In genomic region chr22:39319284-39320170, GRCh38 we compare ENCODE assay signal across 8 cellular contexts. TPM values are rescaled to one million over a fixed set of nuclear protein-coding genes. Genes with fewer than 3 reads are reported as not detected.
DNase-seq lines count a peak whose midpoint lies in the region; ATAC-seq and TF ChIP-seq lines count a peak whose summit lies in the region.

TSS of gene RPL3 (minus strand) at chr22:39319623. CDS start at chr22:39319597, 26 bp downstream.

- peak within 1 kb of the TSS; percentile 90 for H3K27ac ChIP-seq in CD8-positive, alpha-beta T cell (ENCODE audit: low read depth, low read length)
- peak within 1 kb of the TSS; percentile 91 for H3K27ac ChIP-seq in effector memory CD4-positive, alpha-beta T cell (ENCODE audit: insufficient read depth, low read length, poor library complexity, severe bottlenecking)

- peaks cover 46% of the 10 kb centered on the region for H3K4me1 Mint-ChIP-seq in CD8-positive, alpha-beta T cell (ENCODE audit: low read depth)

- H3K4me3 ChIP-seq in CD8-positive, alpha-beta T cell (ENCODE audit: low read depth, low read length) = peak within 1 kb of the TSS; percentile 99
- peak within 1 kb of the TSS; percentile 85 for H3K4me3 ChIP-seq in effector memory CD4-positive, alpha-beta T cell (ENCODE audit: insufficient read depth, low read depth, low read length, poor library complexity, severe bottlenecking)

- POLR2A ChIA-PET in CD8-positive, alpha-beta T cell (lab: Charles Lee) = interaction anchor here (0.6 to 7.0 kb wide), 50 partner anchors 9 to 896 kb away, joined by 3 to 160 read pairs (median 4); partner anchors contain the start of genes APOBEC3C, ATF4, CBX7 and GTPBP1
- POLR2A ChIA-PET in activated CD8-positive, alpha-beta memory T cell treated with anti-CD3 and anti-CD28 coated beads for 36 hours (lab: Charles Lee) = interaction anchor here (0.5 to 3.2 kb wide), 22 partner anchors 9 to 1961 kb away, joined by 3 to 17 read pairs (median 4); partner anchors contain the start of genes ATF4, CBX7, MIEF1 and SYNGR1

- no peaks in the 10 kb centered on the region for H3K9me3 ChIP-seq in CD8-positive, alpha-beta T cell (ENCODE audit: low read length)
- no peaks in the 10 kb centered on the region for H3K9me3 ChIP-seq in effector memory CD4-positive, alpha-beta T cell (ENCODE audit: control insufficient read depth, low read length)

- ATAC-seq in CD8-positive, alpha-beta T cell = peak; percentile 85
- ATAC-seq in GM19467 (IDR thresholded peaks at IDR 0.05; ENCODE audit: unreplicated experiment) = peak; percentile 78

- intact Hi-C loops in CD8-positive, alpha-beta T cell (cut with DNase I, micrococcal nuclease) = loop anchor here (1.0 to 10.0 kb wide), 15 partner anchors 31 to 925 kb away; partner anchors contain the start of genes ATF4 (in 2 of the 2), CBX7 (in 2 of the 2), TAB1 (in 2 of the 2) and APOBEC3C (in 1 of the 2)

- H3K27me3 ChIP-seq in CD8-positive, alpha-beta T cell (ENCODE audit: insufficient read depth, low read length) = no peaks in the 10 kb centered on the region
- H3K27me3 ChIP-seq in effector memory CD4-positive, alpha-beta T cell (replicated peaks; ENCODE audit: control insufficient read depth, insufficient read depth, low read length, poor library complexity, severe bottlenecking) = no peaks in the 10 kb centered on the region

- peak; percentile 96 to 99 (median 98) for DNase-seq in CD8-positive, alpha-beta T cell
- DNase-seq in HS-5 (ENCODE audit: low read depth) (peak; percentile 92), medulla oblongata (ENCODE audit: extremely low spot score) (peak; percentile 99)
- peak; percentile 86 for DNase-seq in NK-92 treated with Interleukin-12 subunit alpha and Interleukin-12 subunit beta, amount 100 ng/mL, for 24 hours (lab: John Stamatoyannopoulos, UW)
- peak; percentile 92 to 97 (median 94) for DNase-seq in effector memory CD4-positive, alpha-beta T cell
- DNase-seq in stimulated activated CD8-positive, alpha-beta memory T cell treated with anti-CD3 and anti-CD28 coated beads, Interleukin-12 subunit alpha, Interleukin-12 subunit beta, amount 100 ng/mL, for 1 hour (ENCODE audit: low read depth) = peak; percentile 97

- H3K36me3 Mint-ChIP-seq in CD8-positive, alpha-beta T cell = peaks cover 53% of the 10 kb centered on the region

- H3K9me3 Mint-ChIP-seq in CD8-positive, alpha-beta T cell = no peaks in the 10 kb centered on the region

- H3K27ac Mint-ChIP-seq in CD8-positive, alpha-beta T cell = peak within 1 kb of the TSS; percentile 96

- peaks cover 39% of the 10 kb centered on the region for H3K36me3 ChIP-seq in CD8-positive, alpha-beta T cell (ENCODE audit: insufficient read depth, low read length)
- H3K36me3 ChIP-seq in effector memory CD4-positive, alpha-beta T cell (ENCODE audit: control insufficient read depth, insufficient read depth, low read length) = peaks cover 41% of the 10 kb centered on the region

- H3K27me3 Mint-ChIP-seq in CD8-positive, alpha-beta T cell (ENCODE audit: low read depth) = no peaks in the 10 kb centered on the region

- CTCF ChIA-PET in CD8-positive, alpha-beta T cell (lab: Charles Lee) = interaction anchor here (0.5 to 12.1 kb wide), 16 partner anchors 11 to 1116 kb away, joined by 3 to 386 read pairs (median 4); partner anchors contain the start of gene CBX7
- CTCF ChIA-PET in activated CD8-positive, alpha-beta memory T cell treated with anti-CD3 and anti-CD28 coated beads for 36 hours (lab: Charles Lee) = interaction anchor here (0.6 to 6.8 kb wide), 11 partner anchors 8 to 1778 kb away, joined by 3 to 50 read pairs (median 3); partner anchors contain the start of gene TAB1

- TF ChIP-seq CTCF in CD8-positive, alpha-beta T cell (IDR thresholded peaks at IDR 0.05) = no peak

- peaks cover 44% of the 10 kb centered on the region for H3K4me1 ChIP-seq in CD8-positive, alpha-beta T cell (ENCODE audit: insufficient read depth, low read length)
- peaks cover 40% of the 10 kb centered on the region for H3K4me1 ChIP-seq in effector memory CD4-positive, alpha-beta T cell (ENCODE audit: control insufficient read depth, insufficient read depth, low read length, poor library complexity, severe bottlenecking)

- H3K4me3 Mint-ChIP-seq in CD8-positive, alpha-beta T cell = peak within 1 kb of the TSS; percentile 96

RNA-seq across cellular contexts. Expression of gene RPL3, which starts in this region (rescaled TPM):
- total RNA-seq in CD8-positive, alpha-beta T cell = 1,000 to 10,000 TPM; 3,777 to 3,874 TPM
- 1,000 to 10,000 TPM; 2,644 to 2,715 TPM for total RNA-seq in activated CD8-positive, alpha-beta memory T cell treated with anti-CD3 and anti-CD28 coated beads for 36 hours

Comparison
In these comparisons a context has a peak if more than half of its experiments do, and no peak if none do; other contexts are left out.
1. Peak in every context shown above with its lines: DNase-seq, ATAC-seq, H3K4me3 ChIP-seq and H3K27ac ChIP-seq.